ENCODE assay signal across 19 cellular contexts in genomic region chr11:126451211-126451802, GRCh38.
A peak's percentile ranks its signal among the peaks of the same experiment; 100 is the strongest.
DNase-seq lines count a peak whose midpoint lies in the region; ATAC-seq, FAIRE-seq and TF ChIP-seq lines count a peak whose summit lies in the region.
"Had no signal": no experiment of that assay in that cellular context is flagged by ENCODE, and none has a peak within 500 bp of the region (broad histone marks: within the 10 kb centered on the region; RNA-seq: fewer than 3 reads in every experiment).

No MANE protein-coding gene starts in this region.

- H2AFZ ChIP-seq in GM23338 (no peak overlapping the region), astrocyte (ENCODE audit: low read depth, low read length) (no peak overlapping the region), keratinocyte (ENCODE audit: control insufficient read depth, low read length) (no peak overlapping the region), smooth muscle cell (ENCODE audit: low read depth) (no peak overlapping the region)

- H3K4me1 Mint-ChIP-seq in GM23338 (peaks cover 9% of the 10 kb centered on the region), astrocyte (ENCODE audit: low read depth, unreplicated experiment) (no peaks in the 10 kb centered on the region)
- H3K4me1 Mint-ChIP-seq: B cell had no signal

- H3K4me1 ChIP-seq in GM23338 (ENCODE audit: insufficient read depth) (no peaks in the 10 kb centered on the region), astrocyte (ENCODE audit: insufficient read depth, low read length) (no peaks in the 10 kb centered on the region), keratinocyte (ENCODE audit: control insufficient read depth, extremely low read depth, insufficient read depth, low read length) (no peaks in the 10 kb centered on the region), smooth muscle cell (ENCODE audit: low read depth) (peaks cover 12% of the 10 kb centered on the region)
- H3K4me1 ChIP-seq: A549, SJSA1 had no signal

- TF ChIP-seq CTCF in GM23338 (conservative IDR thresholded peaks at IDR 0.05; ENCODE audit: low read depth in 2 of 2) (no peak), astrocyte (IDR thresholded peaks at IDR 0.05; ENCODE audit: insufficient read depth, low read depth, low read length) (no peak), keratinocyte (optimal IDR thresholded peaks at IDR 0.05 in 1 of 3, IDR thresholded peaks at IDR 0.05 in 1 of 3, conservative IDR thresholded peaks at IDR 0.05 in 1 of 3; ENCODE audit: extremely low read depth in 1 of 3, insufficient read depth in 2 of 3, low read length in 3 of 3) (no peak), smooth muscle cell (IDR thresholded peaks at IDR 0.05; ENCODE audit: borderline replicate concordance, insufficient read depth, poor library complexity, severe bottlenecking) (no peak)

- H3K4me3 Mint-ChIP-seq in GM23338: no peak overlapping the region
- H3K4me3 Mint-ChIP-seq in astrocyte (ENCODE audit: unreplicated experiment): peak overlapping the region; percentile 21
- H3K4me3 Mint-ChIP-seq: B cell; CD4-positive, CD25-positive, alpha-beta regulatory T cell had no signal

- WGBS in smooth muscle cell (ENCODE audit: low lambda C conversion rate): 88% methylated on average over 12 of the region's 15 CpGs

- H3K36me3 ChIP-seq in GM23338 (ENCODE audit: insufficient read depth) (no peaks in the 10 kb centered on the region), astrocyte (ENCODE audit: insufficient read depth, low read length) (no peaks in the 10 kb centered on the region), keratinocyte (ENCODE audit: control insufficient read depth in 2 of 2, extremely low read depth in 1 of 2, insufficient read depth in 2 of 2, low read length in 2 of 2) (no peaks in the 10 kb centered on the region), smooth muscle cell (ENCODE audit: low read depth) (no peaks in the 10 kb centered on the region)
- H3K36me3 ChIP-seq: MG63, SJSA1 had no signal

- no peaks in the 10 kb centered on the region for H3K79me2 ChIP-seq in GM23338 (replicated peaks; ENCODE audit: insufficient read depth)
- no peaks in the 10 kb centered on the region for H3K79me2 ChIP-seq in astrocyte (ENCODE audit: insufficient read depth, low read length)
- no peaks in the 10 kb centered on the region for H3K79me2 ChIP-seq in keratinocyte (ENCODE audit: control insufficient read depth, insufficient read depth, low read length)
- H3K79me2 ChIP-seq in smooth muscle cell (ENCODE audit: low read depth): no peaks in the 10 kb centered on the region

- H3K9me3 Mint-ChIP-seq in GM23338 (peaks cover 25% of the 10 kb centered on the region), astrocyte (ENCODE audit: unreplicated experiment) (peaks cover 5% of the 10 kb centered on the region)

- peaks cover 15% of the 10 kb centered on the region for H3K9me3 ChIP-seq in astrocyte (ENCODE audit: insufficient read depth, low read depth, low read length)
- peaks cover 15% of the 10 kb centered on the region for H3K9me3 ChIP-seq in keratinocyte (ENCODE audit: control insufficient read depth, low read depth, low read length)
- H3K9me3 ChIP-seq in smooth muscle cell (replicated peaks; ENCODE audit: low read depth): no peaks in the 10 kb centered on the region
- H3K9me3 ChIP-seq: A549, SJSA1 had no signal

- no peak for DNase-seq in GM23338 (ENCODE audit: low spot score)
- no peak for DNase-seq in astrocyte (ENCODE audit: low read depth)
- DNase-seq in keratinocyte (ENCODE audit: low read depth, low spot score): no peak
- DNase-seq in smooth muscle cell (lab: John Stamatoyannopoulos, UW; ENCODE audit: unreplicated experiment): no peak
- no peak for DNase-seq in SHP77 treated with DMSO at 0.1 percent for 48 hours (lab: John Stamatoyannopoulos, UW)
- DNase-seq in GM19239 (ENCODE audit: insufficient read length, low spot score): no peak
- DNase-seq: CD4-positive, CD25-positive, alpha-beta regulatory T cell; EL; GOT3; MG63; NCI-H187; NCI-H446; NCI-H526; OCI-M1 had no signal

- ATAC-seq in GM23338 (no peak), HG02798 (IDR thresholded peaks at IDR 0.05; ENCODE audit: poor library complexity, unreplicated experiment) (no peak)
- ATAC-seq: A549 had no signal

- H3F3A ChIP-seq in GM23338 (replicated peaks; ENCODE audit: low read depth) (peaks cover 19% of the 10 kb centered on the region), smooth muscle cell (ENCODE audit: low read depth) (no peaks in the 10 kb centered on the region)

- H3K9me1 ChIP-seq in keratinocyte (ENCODE audit: control insufficient read depth, extremely low read depth, insufficient read depth, low read length): no peaks in the 10 kb centered on the region

- peak overlapping the region; percentile 28; the same call in 1 of the 2 replicates for H3K27ac Mint-ChIP-seq in GM23338
- H3K27ac Mint-ChIP-seq in astrocyte (ENCODE audit: unreplicated experiment): no peak overlapping the region
- H3K27ac Mint-ChIP-seq: B cell; CD4-positive, CD25-positive, alpha-beta regulatory T cell had no signal

- dilution Hi-C loops in keratinocyte (cut with MboI; ENCODE audit: extremely low pct_ligation_motif_present, low sequenced_read_pairs): no loop called here

- H4K20me1 ChIP-seq in GM23338 (replicated peaks; ENCODE audit: insufficient read depth): no peaks in the 10 kb centered on the region
- peaks cover 4% of the 10 kb centered on the region for H4K20me1 ChIP-seq in astrocyte (ENCODE audit: insufficient read depth, low read length)
- no peaks in the 10 kb centered on the region for H4K20me1 ChIP-seq in keratinocyte (ENCODE audit: control insufficient read depth, extremely low read depth, insufficient read depth, low read length)
- H4K20me1 ChIP-seq in smooth muscle cell (ENCODE audit: low read depth): no peaks in the 10 kb centered on the region

- FAIRE-seq in astrocyte (lab: Jason Lieb, UNC) (no peak), keratinocyte (lab: Jason Lieb, UNC) (peak; percentile 23), GM19239 (lab: Jason Lieb, UNC) (no peak)
- FAIRE-seq: A549, RCC 7860 had no signal

- H3K9ac ChIP-seq in astrocyte (ENCODE audit: low read length) (no peak overlapping the region), keratinocyte (ENCODE audit: control insufficient read depth, extremely low read depth, insufficient read depth, low read length) (no peak overlapping the region), smooth muscle cell (ENCODE audit: low read depth) (no peak overlapping the region)

- H3K4me2 ChIP-seq in GM23338: no peak overlapping the region
- no peak overlapping the region for H3K4me2 ChIP-seq in astrocyte (ENCODE audit: low read length)
- no peak overlapping the region for H3K4me2 ChIP-seq in keratinocyte (ENCODE audit: control insufficient read depth, extremely low read depth, insufficient read depth, low read depth, low read length)
- H3K4me2 ChIP-seq in smooth muscle cell: peak overlapping the region; percentile 43
- H3K4me2 ChIP-seq: A549 had no signal

- peaks cover 13% of the 10 kb centered on the region for H3K36me3 Mint-ChIP-seq in GM23338 (ENCODE audit: low read depth)
- H3K36me3 Mint-ChIP-seq in astrocyte (ENCODE audit: low read depth, unreplicated experiment): no peaks in the 10 kb centered on the region
- H3K36me3 Mint-ChIP-seq: CD4-positive, CD25-positive, alpha-beta regulatory T cell had no signal

- no peak overlapping the region for H3K4me3 ChIP-seq in GM23338
- no peak overlapping the region for H3K4me3 ChIP-seq in astrocyte (ENCODE audit: insufficient read depth, low read depth, low read length)
- H3K4me3 ChIP-seq in keratinocyte (ENCODE audit: control insufficient read depth in 2 of 3, extremely low read depth in 1 of 3, insufficient read depth in 2 of 3, low read depth in 1 of 3, low read length in 3 of 3): no peak overlapping the region
- H3K4me3 ChIP-seq in smooth muscle cell: no peak overlapping the region
- H3K4me3 ChIP-seq: A549, MG63, SJSA1 had no signal

- H3K27me3 Mint-ChIP-seq in GM23338 (ENCODE audit: insufficient read depth, low read depth, poor library complexity): peaks cover 22% of the 10 kb centered on the region
- peaks cover 38% of the 10 kb centered on the region for H3K27me3 Mint-ChIP-seq in astrocyte (ENCODE audit: low read depth, unreplicated experiment)
- H3K27me3 Mint-ChIP-seq: CD4-positive, CD25-positive, alpha-beta regulatory T cell had no signal

- H3K27ac ChIP-seq in GM23338 (ENCODE audit: low read depth) (no peak overlapping the region), astrocyte (ENCODE audit: low read depth, low read length) (no peak overlapping the region), keratinocyte (ENCODE audit: control insufficient read depth, insufficient read depth, low read length) (no peak overlapping the region), smooth muscle cell (ENCODE audit: low read depth) (no peak overlapping the region)
- H3K27ac ChIP-seq: A549, SJSA1 had no signal

- 0 out of 2 replicates have a peak, but pooled peaks cover 4% of the 10 kb centered on the region for H3K9me2 ChIP-seq in GM23338 (ENCODE audit: insufficient read depth)

- H3K27me3 ChIP-seq in GM23338 (ENCODE audit: insufficient read depth) (no peaks in the 10 kb centered on the region), astrocyte (ENCODE audit: insufficient read depth, low read length) (peaks cover 2% of the 10 kb centered on the region), keratinocyte (ENCODE audit: control insufficient read depth, extremely low read depth, insufficient read depth, low read length) (peaks cover 20% of the 10 kb centered on the region), smooth muscle cell (ENCODE audit: low read depth) (no peaks in the 10 kb centered on the region)
- H3K27me3 ChIP-seq: MG63, SJSA1 had no signal

TF ChIP-seq in GM23338, 12 proteins besides CTCF, POLR2A, EP300 and RAD21 (continues in another document):
- TF ChIP-seq JUNB (IDR thresholded peaks at IDR 0.05; ENCODE audit: unreplicated experiment) (no peak), ZNF331 (CRISPR knock-in tag; IDR thresholded peaks at IDR 0.05; ENCODE audit: low read depth) (no peak), POLR2AphosphoS5 (IDR thresholded peaks at IDR 0.05; ENCODE audit: low read depth) (no peak), ETS1 (IDR thresholded peaks at IDR 0.05) (no peak)
